In genomic region chr2:211899871-211900482, GRCh38 we compare ENCODE assay signal across 13 cellular contexts.
A peak's percentile ranks its signal among the peaks of the same experiment; 100 is the strongest.
DNase-seq lines count a peak whose midpoint lies in the region; ATAC-seq and TF ChIP-seq lines count a peak whose summit lies in the region.
"Had no signal": no experiment of that assay in that cellular context is flagged by ENCODE, and none has a peak within 500 bp of the region (broad histone marks: within the 10 kb centered on the region; RNA-seq: fewer than 3 reads in every experiment).

No MANE protein-coding gene starts in this region.

- no peaks in the 10 kb centered on the region for H3K36me3 ChIP-seq in heart right ventricle
- H3K36me3 ChIP-seq: BLaER1 had no signal

- H3K36me3 Mint-ChIP-seq in effector memory CD8-positive, alpha-beta T cell (ENCODE audit: insufficient read depth) = no peaks in the 10 kb centered on the region

- 29 to 36% methylated on average over 6 of the region's 6 CpGs for WGBS in heart right ventricle, 2 donors

- H3K27ac Mint-ChIP-seq in effector memory CD8-positive, alpha-beta T cell = no peak overlapping the region
- H3K27ac Mint-ChIP-seq: activated CD8-positive, alpha-beta T cell treated with anti-CD3 and anti-CD28 coated beads for 36 hours had no signal

- no peaks in the 10 kb centered on the region for H3K27me3 ChIP-seq in heart right ventricle
- H3K27me3 ChIP-seq: BLaER1 had no signal

- peak overlapping the region in 4 of 10 donors; percentile 1 to 21 (median 10) for H3K4me3 ChIP-seq in heart right ventricle
- H3K4me3 ChIP-seq: BLaER1 had no signal

- peak overlapping the region; percentile 32 to 77 (median 60) for H3K27ac ChIP-seq in heart right ventricle
- H3K27ac ChIP-seq: BLaER1, parathyroid adenoma had no signal

- TF ChIP-seq CTCF in heart right ventricle (IDR thresholded peaks at IDR 0.05) = peak in 1 of 9 donors; percentile 18

- peaks cover 6 to 15% of the 10 kb centered on the region in 2 donors for H3K9me3 Mint-ChIP-seq in effector memory CD8-positive, alpha-beta T cell
- H3K9me3 Mint-ChIP-seq: activated CD8-positive, alpha-beta T cell treated with anti-CD3 and anti-CD28 coated beads for 36 hours had no signal

- DNase-seq in LHCN-M2 (ENCODE audit: low read depth) (peak; percentile 2), NCI-H748 treated with DMSO at 0.1 percent for 48 hours (lab: John Stamatoyannopoulos, UW) (peak; percentile 65), heart right ventricle (no peak), renal cortical epithelial cell (ENCODE audit: low read depth) (peak; percentile 76), NAMALWA (ENCODE audit: low spot score) (no peak), GDM1 (lab: John Stamatoyannopoulos, UW) (no peak), NCI-H1048 (lab: John Stamatoyannopoulos, UW) (no peak)
- DNase-seq in effector memory CD8-positive, alpha-beta T cell = no peak
- DNase-seq: activated CD8-positive, alpha-beta T cell treated with anti-CD3 and anti-CD28 coated beads for 36 hours; anterior cingulate cortex; OCI-M1 had no signal

- peak; percentile 34 to 91 (median 80) for ATAC-seq in heart right ventricle
- ATAC-seq in effector memory CD8-positive, alpha-beta T cell (replicated peaks) = no peak
- ATAC-seq: activated CD8-positive, alpha-beta T cell treated with anti-CD3 and anti-CD28 coated beads for 36 hours had no signal

- intact Hi-C loops in heart right ventricle (cut with DNase I) = loop anchor here in 1 of 10 donors (2.0 kb wide), 1 partner anchor 639 kb away; the partner anchor contains the start of gene ERBB4

- no peak overlapping the region for H3K4me3 Mint-ChIP-seq in effector memory CD8-positive, alpha-beta T cell
- H3K4me3 Mint-ChIP-seq: activated CD8-positive, alpha-beta T cell treated with anti-CD3 and anti-CD28 coated beads for 36 hours had no signal

- H3K27me3 Mint-ChIP-seq in effector memory CD8-positive, alpha-beta T cell = no peaks in the 10 kb centered on the region
- H3K27me3 Mint-ChIP-seq: activated CD8-positive, alpha-beta T cell treated with anti-CD3 and anti-CD28 coated beads for 36 hours had no signal

- no peaks in the 10 kb centered on the region for H3K9me3 ChIP-seq in heart right ventricle
- H3K9me3 ChIP-seq: BLaER1 had no signal

- peaks cover 0 to 17% (median 0%) of the 10 kb centered on the region in 9 donors for H3K4me1 ChIP-seq in heart right ventricle
- H3K4me1 ChIP-seq: BLaER1, parathyroid adenoma had no signal

- no peaks in the 10 kb centered on the region for H3K4me1 Mint-ChIP-seq in effector memory CD8-positive, alpha-beta T cell (ENCODE audit: low read depth in 2 of 2)

Comparison
In these comparisons a context has a peak if more than half of its experiments do, and no peak if none do; other contexts are left out.
1. DNase-seq: peak in LHCN-M2 (single experiment), NCI-H748 treated with DMSO at 0.1 percent for 48 hours (single experiment) and renal cortical epithelial cell (single experiment); none in heart right ventricle (0 of 2), NAMALWA (single experiment), effector memory CD8-positive, alpha-beta T cell (0 of 3), GDM1 (single experiment) and NCI-H1048 (single experiment).